25 cellular contexts compared by ENCODE assay signal in the genomic region with DNA sequence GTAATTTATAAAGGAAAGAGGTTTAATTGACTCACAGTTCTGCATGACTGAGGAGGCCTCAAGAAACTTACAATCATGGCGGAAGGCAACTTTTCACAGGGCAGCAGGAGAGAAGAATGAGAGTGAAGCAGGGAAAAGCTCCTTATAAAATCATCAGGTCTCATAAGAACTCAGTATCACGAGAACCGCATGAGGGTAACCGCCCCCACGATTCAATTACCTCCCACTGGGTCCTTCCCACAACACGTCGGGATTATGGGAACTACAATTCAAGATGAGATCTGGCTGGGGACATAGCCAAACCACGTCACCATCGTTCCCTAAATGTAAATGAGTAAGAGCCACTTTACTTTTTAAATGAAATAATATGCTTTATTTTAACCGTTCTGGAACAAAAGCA.
"Had no signal": no experiment of that assay in that cellular context is flagged by ENCODE, and none has a peak within 500 bp of the region (broad histone marks: within the 10 kb centered on the region; RNA-seq: fewer than 3 reads in every experiment).

No MANE protein-coding gene starts in this region.

- H3K36me3 ChIP-seq: pancreas, prostate gland, right lobe of liver, sigmoid colon, stomach, thoracic aorta, thyroid gland, tibial nerve, upper lobe of left lung, vagina had no signal

- H3K27ac ChIP-seq: neutrophil, pancreas, prostate gland, right lobe of liver, sigmoid colon, stomach, thoracic aorta, thyroid gland, tibial nerve, upper lobe of left lung, vagina had no signal

- ATAC-seq: naive thymus-derived CD8-positive, alpha-beta T cell; natural killer cell treated with Interleukin-12 subunit alpha and Interleukin-12 subunit beta and Interleukin-15 and Interleukin-18, amount 100 ng/mL, for 72 hours; pancreas; right cardiac atrium; right lobe of liver; stimulated activated effector memory CD8-positive, alpha-beta T cell treated with anti-CD3 and anti-CD28 coated beads, Interleukin-12 subunit alpha, Interleukin-12 subunit beta, amount 100 ng/mL, for 72 hours; stimulated activated naive B cell treated with anti-CD40 and anti-IgM and Interleukin-4, amounts not matched to agents 10 μg/mL and 1 μg/mL and 100 μg/mL, for 72 hours had no signal

- H3K4me1 ChIP-seq: pancreas, prostate gland, right lobe of liver, sigmoid colon, stomach, thyroid gland, tibial nerve, upper lobe of left lung, vagina had no signal

- FAIRE-seq: pancreas, small intestine, urothelium cell line had no signal

- DNase-seq: naive thymus-derived CD8-positive, alpha-beta T cell; nephron progenitor cell; pancreas; right cardiac atrium; right lobe of liver; sigmoid colon; small intestine; stimulated activated CD4-positive, alpha-beta T cell treated with anti-CD3 and anti-CD28 coated beads, Interleukin-15, amount 100 ng/mL, for 24 hours; stimulated activated CD4-positive, alpha-beta T cell treated with anti-CD3 and anti-CD28 coated beads, Interleukin-2, amount 100 ng/mL, for 24 hours; stimulated activated CD4-positive, alpha-beta T cell treated with anti-CD3 and anti-CD28 coated beads, Interleukin-2, amount 100 ng/mL, for 48 hours; stimulated activated CD4-positive, alpha-beta T cell treated with anti-CD3 and anti-CD28 coated beads, Interleukin-4, amount 100 ng/mL, for 24 hours; stimulated activated naive B cell treated with anti-CD40 and anti-IgM and Interleukin-4, amounts not matched to agents 10 μg/mL and 1 μg/mL and 100 μg/mL, for 72 hours; stimulated activated naive CD4-positive, alpha-beta T cell treated with Interleukin-2 at 50 U/mL for 16 hours; stomach; thyroid gland; trophoblast cell had no signal

- H3K4me3 ChIP-seq: pancreas, prostate gland, right lobe of liver, sigmoid colon, stomach, thoracic aorta, thyroid gland, tibial nerve, upper lobe of left lung, vagina had no signal

- H3K9me3 ChIP-seq: neutrophil, pancreas, prostate gland, right lobe of liver, sigmoid colon, stomach, thoracic aorta, thyroid gland, tibial nerve, upper lobe of left lung, vagina had no signal

- H3K27me3 ChIP-seq: neutrophil, pancreas, right lobe of liver, sigmoid colon, stomach, thyroid gland, tibial nerve, upper lobe of left lung, vagina had no signal
